14 cellular contexts compared by ENCODE assay signal in the genomic region with DNA sequence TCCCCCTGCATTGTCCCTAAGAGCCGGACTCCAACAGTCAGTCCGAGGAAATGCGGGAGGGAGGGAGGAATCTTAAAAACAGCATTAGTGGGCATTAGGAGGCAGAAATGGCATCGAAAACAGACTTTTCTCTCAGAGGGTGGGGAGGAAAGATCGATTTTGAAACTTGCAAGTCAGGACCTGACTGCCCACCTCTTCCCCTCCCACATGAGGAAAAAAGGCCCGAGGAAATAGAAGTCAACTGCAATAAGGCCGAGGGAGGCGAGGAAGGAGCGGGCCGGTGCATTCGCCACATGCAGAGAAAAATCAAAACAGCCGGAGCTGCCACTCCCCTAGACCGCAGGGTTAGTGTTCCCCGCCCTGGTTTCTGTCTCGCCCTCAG. TPM values are rescaled to one million over a fixed set of nuclear protein-coding genes. Genes with fewer than 3 reads are reported as not detected.
DNase-seq lines count a peak whose midpoint lies in the region; ATAC-seq and TF ChIP-seq lines count a peak whose summit lies in the region.
"Had no signal": no experiment of that assay in that cellular context is flagged by ENCODE, and none has a peak within 500 bp of the region (broad histone marks: within the 10 kb centered on the region; RNA-seq: fewer than 3 reads in every experiment).

No MANE protein-coding gene starts in this region.

- peaks cover 32 to 74% of the 10 kb centered on the region in 2 donors for H3K4me1 ChIP-seq in thyroid gland

- ATAC-seq in WTC11 (no peak), HG02642 (IDR thresholded peaks at IDR 0.05; ENCODE audit: poor library complexity, unreplicated experiment) (no peak)
- ATAC-seq in stimulated activated naive B cell treated with anti-CD40 and anti-IgM and Interleukin-4, amounts not matched to agents 10 μg/mL and 1 μg/mL and 100 μg/mL, for 72 hours (replicated peaks), result no peak
- ATAC-seq: A549, Panc1 had no signal

- H3K4me1 Mint-ChIP-seq in activated CD4-positive, alpha-beta T cell treated with anti-CD3 and anti-CD28 coated beads, Interleukin-2, amount 10 ng/mL, durations not matched to agents 24 days and 14 days, result peaks cover 21% of the 10 kb centered on the region
- H3K4me1 Mint-ChIP-seq in WTC11, result peaks cover 58% of the 10 kb centered on the region
- H3K4me1 Mint-ChIP-seq in immature natural killer cell, result peaks cover 28 to 33% of the 10 kb centered on the region in 2 donors
- peaks cover 44 to 78% of the 10 kb centered on the region in 2 donors for H3K4me1 Mint-ChIP-seq in stimulated activated naive B cell treated with anti-CD40 and anti-IgM and Interleukin-4, amounts not matched to agents 10 μg/mL and 1 μg/mL and 100 μg/mL, for 72 hours

- peaks cover 5% of the 10 kb centered on the region for H3K36me3 Mint-ChIP-seq in activated CD4-positive, alpha-beta T cell treated with anti-CD3 and anti-CD28 coated beads, Interleukin-2, amount 10 ng/mL, durations not matched to agents 24 days and 14 days (ENCODE audit: low read depth)
- H3K36me3 Mint-ChIP-seq in WTC11 (no peaks in the 10 kb centered on the region), immature natural killer cell (peaks cover 0 to 3% (median 0%) of the 10 kb centered on the region in 3 donors)
- peaks cover 0 to 4% of the 10 kb centered on the region in 2 donors for H3K36me3 Mint-ChIP-seq in stimulated activated naive B cell treated with anti-CD40 and anti-IgM and Interleukin-4, amounts not matched to agents 10 μg/mL and 1 μg/mL and 100 μg/mL, for 72 hours

- TF ChIP-seq POLR2A in thyroid gland (IDR thresholded peaks at IDR 0.05), result no peak

- 8 to 12% methylated on average over 15 of the region's 15 CpGs for WGBS in thyroid gland, 2 donors

- H3K27me3 ChIP-seq in thyroid gland, result peaks cover 83% of the 10 kb centered on the region

- no peak overlapping the region for H3K4me3 ChIP-seq in thyroid gland (replicated peaks in 1 of 3)
- H3K4me3 ChIP-seq: A549 had no signal

- peaks cover 70% of the 10 kb centered on the region for H3K27me3 Mint-ChIP-seq in activated CD4-positive, alpha-beta T cell treated with anti-CD3 and anti-CD28 coated beads, Interleukin-2, amount 10 ng/mL, durations not matched to agents 24 days and 14 days
- H3K27me3 Mint-ChIP-seq in WTC11 (ENCODE audit: low read depth) (peaks cover 96% of the 10 kb centered on the region), immature natural killer cell (ENCODE audit: low read depth in 3 of 3) (peaks cover 32 to 42% (median 36%) of the 10 kb centered on the region in 3 donors)
- H3K27me3 Mint-ChIP-seq in stimulated activated naive B cell treated with anti-CD40 and anti-IgM and Interleukin-4, amounts not matched to agents 10 μg/mL and 1 μg/mL and 100 μg/mL, for 72 hours, result peaks cover 75 to 92% of the 10 kb centered on the region in 2 donors

- POLR2A ChIA-PET in WTC11 (lab: Charles Lee), result no interaction called here

- no peaks in the 10 kb centered on the region for H3K9me3 Mint-ChIP-seq in activated CD4-positive, alpha-beta T cell treated with anti-CD3 and anti-CD28 coated beads, Interleukin-2, amount 10 ng/mL, durations not matched to agents 24 days and 14 days
- no peaks in the 10 kb centered on the region for H3K9me3 Mint-ChIP-seq in WTC11
- H3K9me3 Mint-ChIP-seq in immature natural killer cell, result peaks cover 0 to 2% (median 0%) of the 10 kb centered on the region in 6 donors
- H3K9me3 Mint-ChIP-seq in stimulated activated naive B cell treated with anti-CD40 and anti-IgM and Interleukin-4, amounts not matched to agents 10 μg/mL and 1 μg/mL and 100 μg/mL, for 72 hours, result no peaks in the 10 kb centered on the region

- H3K27ac ChIP-seq in thyroid gland, result no peak overlapping the region
- H3K27ac ChIP-seq: A549 had no signal

- intact Hi-C loops in activated CD4-positive, alpha-beta T cell treated with anti-CD3 and anti-CD28 coated beads, Interleukin-2, amount 10 ng/mL, durations not matched to agents 24 days and 14 days (cut with micrococcal nuclease), result loop anchor here (1.0 to 10.0 kb wide), 4 partner anchors 11 to 1992 kb away; a partner anchor contains a TSS
- intact Hi-C loops in thyroid gland (cut with DNase I), result no loop called here

- TF ChIP-seq CTCF in WTC11 (IDR thresholded peaks at IDR 0.05) (no peak), thyroid gland (IDR thresholded peaks at IDR 0.05) (no peak)

- peak; percentile 74 for DNase-seq in activated CD4-positive, alpha-beta T cell treated with anti-CD3 and anti-CD28 coated beads, Interleukin-2, amount 10 ng/mL, durations not matched to agents 24 days and 14 days
- no peak for DNase-seq in activated CD4-positive, alpha-beta T cell treated with anti-CD3 and anti-CD28 coated beads, Interleukin-2, amount 50 U/mL, for 4 hours
- DNase-seq in WTC11 (ENCODE audit: low spot score) (no peak), immature natural killer cell (no peak), NCI-H1417 (lab: John Stamatoyannopoulos, UW) (no peak), thyroid gland (no peak)
- no peak for DNase-seq in stimulated activated naive B cell treated with anti-CD40 and anti-IgM and Interleukin-4, amounts not matched to agents 10 μg/mL and 1 μg/mL and 100 μg/mL, for 72 hours
- DNase-seq: activated CD4-positive, alpha-beta T cell treated with anti-CD3 and anti-CD28 coated beads for 1 hour; mesendoderm; NCI-H1694 treated with DMSO at 0.1 percent for 48 hours had no signal

- peak overlapping the region; percentile 36 for H3K4me3 Mint-ChIP-seq in activated CD4-positive, alpha-beta T cell treated with anti-CD3 and anti-CD28 coated beads, Interleukin-2, amount 10 ng/mL, durations not matched to agents 24 days and 14 days
- H3K4me3 Mint-ChIP-seq in WTC11 (peak overlapping the region; percentile 33), immature natural killer cell (peak overlapping the region; percentile 75 to 84 (median 81))
- peak overlapping the region; percentile 58 to 79 for H3K4me3 Mint-ChIP-seq in stimulated activated naive B cell treated with anti-CD40 and anti-IgM and Interleukin-4, amounts not matched to agents 10 μg/mL and 1 μg/mL and 100 μg/mL, for 72 hours

- CTCF ChIA-PET in WTC11 (lab: Charles Lee), result interaction anchor here (0.9 to 4.1 kb wide), 6 partner anchors 9 to 66 kb away, joined by 3 to 31 read pairs (median 6); no protein-coding TSS in a partner anchor

- peak overlapping the region; percentile 71 for H3K27ac Mint-ChIP-seq in activated CD4-positive, alpha-beta T cell treated with anti-CD3 and anti-CD28 coated beads, Interleukin-2, amount 10 ng/mL, durations not matched to agents 24 days and 14 days
- H3K27ac Mint-ChIP-seq in WTC11 (no peak overlapping the region), immature natural killer cell (no peak overlapping the region)
- peak overlapping the region; percentile 79 for H3K27ac Mint-ChIP-seq in stimulated activated naive B cell treated with anti-CD40 and anti-IgM and Interleukin-4, amounts not matched to agents 10 μg/mL and 1 μg/mL and 100 μg/mL, for 72 hours

- no peaks in the 10 kb centered on the region for H3K9me3 ChIP-seq in thyroid gland
- H3K9me3 ChIP-seq: A549 had no signal

- no peaks in the 10 kb centered on the region for H3K36me3 ChIP-seq in thyroid gland

TF ChIP-seq in WTC11, 78 proteins besides CTCF, POLR2A, EP300 and RAD21 (continues in another document):
- TF ChIP-seq, protein P1, sequence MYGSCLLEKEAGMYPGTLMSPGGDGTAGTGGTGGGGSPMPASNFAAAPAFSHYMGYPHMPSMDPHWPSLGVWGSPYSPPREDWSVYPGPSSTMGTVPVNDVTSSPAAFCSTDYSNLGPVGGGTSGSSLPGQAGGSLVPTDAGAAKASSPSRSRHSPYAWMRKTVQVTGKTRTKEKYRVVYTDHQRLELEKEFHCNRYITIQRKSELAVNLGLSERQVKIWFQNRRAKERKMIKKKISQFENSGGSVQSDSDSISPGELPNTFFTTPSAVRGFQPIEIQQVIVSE (CRISPR knock-in tag; IDR thresholded peaks at IDR 0.05; ENCODE audit: borderline replicate concordance), result no peak
- no peak for TF ChIP-seq ZNF219 (CRISPR knock-in tag; IDR thresholded peaks at IDR 0.05; ENCODE audit: borderline replicate concordance)
- TF ChIP-seq, protein P2, sequence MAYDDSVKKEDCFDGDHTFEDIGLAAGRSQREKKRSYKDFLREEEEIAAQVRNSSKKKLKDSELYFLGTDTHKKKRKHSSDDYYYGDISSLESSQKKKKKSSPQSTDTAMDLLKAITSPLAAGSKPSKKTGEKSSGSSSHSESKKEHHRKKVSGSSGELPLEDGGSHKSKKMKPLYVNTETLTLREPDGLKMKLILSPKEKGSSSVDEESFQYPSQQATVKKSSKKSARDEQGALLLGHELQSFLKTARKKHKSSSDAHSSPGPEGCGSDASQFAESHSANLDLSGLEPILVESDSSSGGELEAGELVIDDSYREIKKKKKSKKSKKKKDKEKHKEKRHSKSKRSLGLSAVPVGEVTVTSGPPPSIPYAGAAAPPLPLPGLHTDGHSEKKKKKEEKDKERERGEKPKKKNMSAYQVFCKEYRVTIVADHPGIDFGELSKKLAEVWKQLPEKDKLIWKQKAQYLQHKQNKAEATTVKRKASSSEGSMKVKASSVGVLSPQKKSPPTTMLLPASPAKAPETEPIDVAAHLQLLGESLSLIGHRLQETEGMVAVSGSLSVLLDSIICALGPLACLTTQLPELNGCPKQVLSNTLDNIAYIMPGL (CRISPR knock-in tag; IDR thresholded peaks at IDR 0.05), result no peak
- TF ChIP-seq, protein P3, sequence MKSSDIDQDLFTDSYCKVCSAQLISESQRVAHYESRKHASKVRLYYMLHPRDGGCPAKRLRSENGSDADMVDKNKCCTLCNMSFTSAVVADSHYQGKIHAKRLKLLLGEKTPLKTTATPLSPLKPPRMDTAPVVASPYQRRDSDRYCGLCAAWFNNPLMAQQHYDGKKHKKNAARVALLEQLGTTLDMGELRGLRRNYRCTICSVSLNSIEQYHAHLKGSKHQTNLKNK (CRISPR knock-in tag; IDR thresholded peaks at IDR 0.05), result no peak
- no peak for TF ChIP-seq ESRRA (CRISPR knock-in tag; IDR thresholded peaks at IDR 0.05; ENCODE audit: borderline replicate concordance)
- no peak for TF ChIP-seq FOXK1 (CRISPR knock-in tag; IDR thresholded peaks at IDR 0.05)
- TF ChIP-seq, protein P4, sequence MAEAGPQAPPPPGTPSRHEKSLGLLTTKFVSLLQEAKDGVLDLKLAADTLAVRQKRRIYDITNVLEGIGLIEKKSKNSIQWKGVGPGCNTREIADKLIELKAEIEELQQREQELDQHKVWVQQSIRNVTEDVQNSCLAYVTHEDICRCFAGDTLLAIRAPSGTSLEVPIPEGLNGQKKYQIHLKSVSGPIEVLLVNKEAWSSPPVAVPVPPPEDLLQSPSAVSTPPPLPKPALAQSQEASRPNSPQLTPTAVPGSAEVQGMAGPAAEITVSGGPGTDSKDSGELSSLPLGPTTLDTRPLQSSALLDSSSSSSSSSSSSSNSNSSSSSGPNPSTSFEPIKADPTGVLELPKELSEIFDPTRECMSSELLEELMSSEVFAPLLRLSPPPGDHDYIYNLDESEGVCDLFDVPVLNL (CRISPR knock-in tag; IDR thresholded peaks at IDR 0.05; ENCODE audit: borderline replicate concordance, low read depth), result no peak
- no peak for TF ChIP-seq GABPB1 (CRISPR knock-in tag; IDR thresholded peaks at IDR 0.05)
- no peak for TF ChIP-seq ATF1 (CRISPR knock-in tag; IDR thresholded peaks at IDR 0.05)
- TF ChIP-seq EMX1 (CRISPR knock-in tag; IDR thresholded peaks at IDR 0.05), result no peak

RNA-seq across cellular contexts. Expression of a gene that starts 2.8 kb away (rescaled TPM):
- total RNA-seq in activated CD4-positive, alpha-beta T cell treated with anti-CD3 and anti-CD28 coated beads, Interleukin-2, amount 10 ng/mL, durations not matched to agents 24 days and 14 days, result not detected in 2 replicates
- not detected in 3 replicates for total RNA-seq in WTC11 (2021)
- not detected for polyA plus RNA-seq in immature natural killer cell
- total RNA-seq in thyroid gland, result not detected
- total RNA-seq: fibroblast of villous mesenchyme had no signal
- polyA plus RNA-seq: A549 had no signal

Comparison
In these comparisons a context has a peak if more than half of its experiments do, and no peak if none do; other contexts are left out.
1. H3K27ac Mint-ChIP-seq: peak in activated CD4-positive, alpha-beta T cell treated with anti-CD3 and anti-CD28 coated beads, Interleukin-2, amount 10 ng/mL, durations not matched to agents 24 days and 14 days (single experiment) and stimulated activated naive B cell treated with anti-CD40 and anti-IgM and Interleukin-4, amounts not matched to agents 10 μg/mL and 1 μg/mL and 100 μg/mL, for 72 hours (single experiment); none in WTC11 (single experiment) and immature natural killer cell (0 of 6).
2. Peak in every context shown above with its lines, with median percentiles within 50 percentile points of each other: H3K4me3 Mint-ChIP-seq.